In genomic region chr5:42889311-42889933, GRCh38 we compare ENCODE assay signal across 8 cellular contexts.
DNase-seq lines count a peak whose midpoint lies in the region; ATAC-seq and TF ChIP-seq lines count a peak whose summit lies in the region.

No MANE protein-coding gene starts in this region.

- no peak overlapping the region for H3K4me3 Mint-ChIP-seq in activated T-cell treated with anti-CD3 and anti-CD28 coated beads, Interleukin-2, amount 50 U/mL, for 72 hours

- no peaks in the 10 kb centered on the region for H4K20me1 ChIP-seq in GM23248 (ENCODE audit: insufficient read depth)
- no peaks in the 10 kb centered on the region for H4K20me1 ChIP-seq in KMS-11 (ENCODE audit: insufficient read depth)
- H4K20me1 ChIP-seq in PC-9 (ENCODE audit: insufficient read depth) = no peaks in the 10 kb centered on the region

- H3K9me2 ChIP-seq in GM23248 (ENCODE audit: insufficient read depth) (no peaks in the 10 kb centered on the region), PC-9 (ENCODE audit: insufficient read depth) (no peaks in the 10 kb centered on the region)

- peaks cover 6% of the 10 kb centered on the region for H3K27me3 Mint-ChIP-seq in activated T-cell treated with anti-CD3 and anti-CD28 coated beads, Interleukin-2, amount 50 U/mL, for 72 hours (ENCODE audit: low read depth)

- no peaks in the 10 kb centered on the region for H3K9me3 Mint-ChIP-seq in activated T-cell treated with anti-CD3 and anti-CD28 coated beads, Interleukin-2, amount 50 U/mL, for 72 hours

- no peak overlapping the region for H3K18ac ChIP-seq in neuronal stem cell (ENCODE audit: low read length)

- no peak overlapping the region for H3K4me3 ChIP-seq in GM23248
- no peak overlapping the region for H3K4me3 ChIP-seq in KMS-11 (IDR thresholded peaks at IDR 0.05; ENCODE audit: insufficient read depth, low read depth, low read length)
- no peak overlapping the region for H3K4me3 ChIP-seq in PC-9
- H3K4me3 ChIP-seq in fibroblast of the aortic adventitia (ENCODE audit: low read depth, low read length) = no peak overlapping the region
- no peak overlapping the region for H3K4me3 ChIP-seq in neuronal stem cell (ENCODE audit: low read length in 2 of 2)
- H3K4me3 ChIP-seq in transverse colon = no peak overlapping the region

- no peaks in the 10 kb centered on the region for H3K36me3 Mint-ChIP-seq in activated T-cell treated with anti-CD3 and anti-CD28 coated beads, Interleukin-2, amount 50 U/mL, for 72 hours (ENCODE audit: insufficient read depth in 2 of 2)

- H2BK120ac ChIP-seq in neuronal stem cell (ENCODE audit: low read depth, low read length) = no peak overlapping the region

- WGBS in GM23248 (ENCODE audit: low coverage in 1 of 2, low lambda C conversion rate in 2 of 2, missing lambda C conversion rate in 2 of 2), 2 experiments = 7 to 8% methylated on average over 4 of the region's 4 CpGs
- WGBS in neuronal stem cell (ENCODE audit: extremely low coverage in 2 of 2, insufficient read length in 2 of 2, insufficient replicate concordance in 1 of 2), 2 donors = no CpG with 5 or more reads among the region's 4 CpGs
- 24 to 26% methylated on average over 3 to 4 of the region's 4 CpGs for whole genome bisulfite sequencing in transverse colon (ENCODE audit: low coverage in 1 of 2), 2 donors

- peak; percentile 78 to 86 for ATAC-seq in activated T-cell treated with anti-CD3 and anti-CD28 coated beads, Interleukin-2, amount 50 U/mL, for 72 hours (replicated peaks in 1 of 2)

- no peaks in the 10 kb centered on the region for H3K4me1 ChIP-seq in GM23248 (ENCODE audit: insufficient read depth)
- H3K4me1 ChIP-seq in KMS-11 (ENCODE audit: low read depth, poor library complexity, severe bottlenecking) = no peaks in the 10 kb centered on the region
- H3K4me1 ChIP-seq in PC-9 (replicated peaks; ENCODE audit: insufficient read depth) = peaks cover 8% of the 10 kb centered on the region
- no peaks in the 10 kb centered on the region for H3K4me1 ChIP-seq in neuronal stem cell (ENCODE audit: control insufficient read depth in 2 of 2, insufficient read depth in 1 of 2, low read depth in 1 of 2, low read length in 2 of 2)
- peaks cover 0 to 9% (median 4%) of the 10 kb centered on the region in 4 donors for H3K4me1 ChIP-seq in transverse colon

- peak; percentile 2 for DNase-seq in GF-D8 (lab: John Stamatoyannopoulos, UW)
- DNase-seq in GM23248 = peak; percentile 67
- peak; percentile 68 to 84 for DNase-seq in PC-9
- DNase-seq in activated T-cell treated with anti-CD3 and anti-CD28 coated beads, Interleukin-2, amount 50 U/mL, for 72 hours = peak; percentile 69 to 70
- peak; percentile 80 for DNase-seq in fibroblast of the aortic adventitia (ENCODE audit: low read depth)
- peak; percentile 71 for DNase-seq in neuronal stem cell (ENCODE audit: low spot score)
- DNase-seq in transverse colon = peak; percentile 89

- no peak overlapping the region for H2BK5ac ChIP-seq in neuronal stem cell (ENCODE audit: low read length)

- in situ Hi-C loops in GM23248 (cut with MboI) (loop anchor here (25.0 kb wide), 1 partner anchor 302 kb away; no protein-coding TSS in a partner anchor), transverse colon (cut with MboI; ENCODE audit: low pct_ligation_motif_present in 1 of 4, low pct_unique_long_range_greater_than_20kb in 1 of 4, low sequenced_read_pairs in 3 of 4) (loop anchor here in 2 of 4 donors (10.0 to 25.0 kb wide), 2 partner anchors 115 to 1027 kb away; partner anchors contain the start of gene OXCT1 (in 2 of the 2))

- H2AK5ac ChIP-seq in neuronal stem cell (ENCODE audit: low read depth, low read length) = no peak overlapping the region

- TF ChIP-seq CTCF in KMS-11 (conservative IDR thresholded peaks at IDR 0.05; ENCODE audit: low read depth, low read length) (peak; percentile 89), PC-9 (conservative IDR thresholded peaks at IDR 0.05) (peak; percentile 99), fibroblast of the aortic adventitia (IDR thresholded peaks at IDR 0.05; ENCODE audit: insufficient read depth, low read length) (peak; percentile 94), transverse colon (IDR thresholded peaks at IDR 0.05) (peak; percentile 84 to 89 (median 87))

- H3K36me3 ChIP-seq in GM23248 (ENCODE audit: low read depth) (no peaks in the 10 kb centered on the region), KMS-11 (ENCODE audit: insufficient read depth) (no peaks in the 10 kb centered on the region), PC-9 (ENCODE audit: low read depth) (no peaks in the 10 kb centered on the region), neuronal stem cell (replicated peaks in 1 of 2; ENCODE audit: control insufficient read depth in 2 of 2, insufficient read depth in 2 of 2, low read length in 2 of 2) (no peaks in the 10 kb centered on the region), transverse colon (no peaks in the 10 kb centered on the region)

- no peak overlapping the region for H4K8ac ChIP-seq in neuronal stem cell (ENCODE audit: low read depth, low read length)

- TF ChIP-seq POLR2A in transverse colon (IDR thresholded peaks at IDR 0.05) = no peak

- POLR2A ChIA-PET in PC-9 (lab: Charles Lee; ENCODE audit: unreplicated experiment) = interaction anchor here (0.6 kb wide), 1 partner anchor 27 kb away, joined by 11 read pairs; no protein-coding TSS in a partner anchor

- H3K9me3 ChIP-seq in GM23248 (ENCODE audit: low read depth) (no peaks in the 10 kb centered on the region), PC-9 (ENCODE audit: insufficient read depth, low read depth) (no peaks in the 10 kb centered on the region), neuronal stem cell (replicated peaks in 1 of 2; ENCODE audit: control insufficient read depth in 2 of 2, insufficient read depth in 1 of 2, low read depth in 1 of 2, low read length in 2 of 2) (no peaks in the 10 kb centered on the region), transverse colon (no peaks in the 10 kb centered on the region)

- no peak for TF ChIP-seq EP300 in transverse colon (IDR thresholded peaks at IDR 0.05; ENCODE audit: low read depth)

- no peaks in the 10 kb centered on the region for H3F3A ChIP-seq in GM23248 (ENCODE audit: insufficient read depth)
- no peaks in the 10 kb centered on the region for H3F3A ChIP-seq in PC-9 (ENCODE audit: insufficient read depth, low read depth)

- H2BK15ac ChIP-seq in neuronal stem cell (ENCODE audit: low read length) = no peak overlapping the region

- no peaks in the 10 kb centered on the region for H3K4me1 Mint-ChIP-seq in activated T-cell treated with anti-CD3 and anti-CD28 coated beads, Interleukin-2, amount 50 U/mL, for 72 hours (ENCODE audit: low read depth)

- H2AFZ ChIP-seq in GM23248 (no peak overlapping the region), KMS-11 (ENCODE audit: low read depth) (no peak overlapping the region), PC-9 (no peak overlapping the region), neuronal stem cell (ENCODE audit: low read length) (no peak overlapping the region)

- H3K27me3 ChIP-seq in GM23248 (replicated peaks; ENCODE audit: insufficient read depth) = peaks cover 41% of the 10 kb centered on the region
- H3K27me3 ChIP-seq in KMS-11 (ENCODE audit: insufficient read depth, low read depth) = no peaks in the 10 kb centered on the region
- H3K27me3 ChIP-seq in PC-9 (ENCODE audit: insufficient read depth, low read depth) = peaks cover 10% of the 10 kb centered on the region; the same call in 1 of the 2 replicates
- no peaks in the 10 kb centered on the region for H3K27me3 ChIP-seq in neuronal stem cell (ENCODE audit: control insufficient read depth in 3 of 3, insufficient read depth in 3 of 3, low read depth in 1 of 3, low read length in 3 of 3)
- H3K27me3 ChIP-seq in transverse colon = no peaks in the 10 kb centered on the region

- no peak overlapping the region for H4K91ac ChIP-seq in neuronal stem cell (ENCODE audit: low read depth, low read length, poor library complexity)

- no peak overlapping the region for H3K9ac ChIP-seq in GM23248
- H3K9ac ChIP-seq in KMS-11 = no peak overlapping the region
- no peak overlapping the region for H3K9ac ChIP-seq in neuronal stem cell (ENCODE audit: low read depth, low read length, poor library complexity)

- no peak overlapping the region for H3K14ac ChIP-seq in neuronal stem cell (ENCODE audit: low read length)

- no peak overlapping the region for H3K23ac ChIP-seq in neuronal stem cell (ENCODE audit: low read depth, low read length, poor library complexity)

- H3K79me1 ChIP-seq in neuronal stem cell (ENCODE audit: low read depth, low read length) = no peaks in the 10 kb centered on the region

- CTCF ChIA-PET in PC-9 (lab: Charles Lee) = interaction anchor here (0.6 to 2.0 kb wide), 23 partner anchors 10 to 1511 kb away, joined by 3 to 17 read pairs (median 4); partner anchors contain the start of genes FBXO4 and GHR

- H2BK12ac ChIP-seq in neuronal stem cell (ENCODE audit: low read length) = no peak overlapping the region

- no peak overlapping the region for H3K4ac ChIP-seq in neuronal stem cell (ENCODE audit: low read length)

- H3K27ac ChIP-seq in GM23248 (no peak overlapping the region), KMS-11 (no peak overlapping the region), PC-9 (no peak overlapping the region), neuronal stem cell (replicated peaks; ENCODE audit: low read length) (no peak overlapping the region), transverse colon (no peak overlapping the region)

- H3K4me2 ChIP-seq in GM23248 (ENCODE audit: unreplicated experiment) (no peak overlapping the region), KMS-11 (no peak overlapping the region), PC-9 (no peak overlapping the region), neuronal stem cell (ENCODE audit: insufficient read depth, low read length, poor library complexity, severe bottlenecking) (no peak overlapping the region)

- no TSS peak for BruUV-seq in PC-9 (replicated peaks; lab: Mats Ljungman, UMichigan)

- intact Hi-C loops in PC-9 (cut with micrococcal nuclease; ENCODE audit: unreplicated experiment) (loop anchor here (1.0 to 10.0 kb wide), 8 partner anchors 122 to 1033 kb away; partner anchors contain the start of genes FBXO4 and GHR), transverse colon (cut with DNase I; ENCODE audit: low total_unique reads) (no loop called here)

- H3K27ac Mint-ChIP-seq in activated T-cell treated with anti-CD3 and anti-CD28 coated beads, Interleukin-2, amount 50 U/mL, for 72 hours = no peak overlapping the region

- H3K79me2 ChIP-seq in GM23248 (ENCODE audit: insufficient read depth) (no peaks in the 10 kb centered on the region), KMS-11 (ENCODE audit: insufficient read depth, low read depth) (no peaks in the 10 kb centered on the region), PC-9 (ENCODE audit: low read depth) (no peaks in the 10 kb centered on the region)

Comparison
In these comparisons a context has a peak if more than half of its experiments do, and no peak if none do; other contexts are left out.
1. DNase-seq: peak in every context shown above with its lines; median percentile 89 in transverse colon; 80 in fibroblast of the aortic adventitia; 76 in PC-9; 71 in neuronal stem cell; 70 in activated T-cell treated with anti-CD3 and anti-CD28 coated beads, Interleukin-2, amount 50 U/mL, for 72 hours; 67 in GM23248; 2 in GF-D8.